In genomic region chr6:158040051-158040803, GRCh38 we compare ENCODE assay signal across 8 cellular contexts. TPM values are rescaled to one million over a fixed set of nuclear protein-coding genes. Genes with fewer than 3 reads are reported as not detected.
A peak's percentile ranks its signal among the peaks of the same experiment; 100 is the strongest.
DNase-seq lines count a peak whose midpoint lies in the region; ATAC-seq and TF ChIP-seq lines count a peak whose summit lies in the region.

No MANE protein-coding gene starts in this region.

- no peak overlapping the region for H3K4me2 ChIP-seq in DND-41 (ENCODE audit: insufficient read depth, low read length)

- H3K4me3 ChIP-seq in DND-41 (ENCODE audit: low read depth in 1 of 2, low read length in 2 of 2) (no peak overlapping the region), muscle layer of duodenum (ENCODE audit: low read depth in 1 of 2, low read length in 2 of 2) (no peak overlapping the region)

- H3K4me1 ChIP-seq in DND-41 (ENCODE audit: insufficient read depth, low read length) (no peaks in the 10 kb centered on the region), muscle layer of duodenum (ENCODE audit: control insufficient read depth in 1 of 2, insufficient read depth in 2 of 2, low read length in 2 of 2) (peaks cover 21 to 25% of the 10 kb centered on the region in 2 donors)

- H3K9me3 ChIP-seq in DND-41 (ENCODE audit: insufficient read depth, low read length, severe bottlenecking) (no peaks in the 10 kb centered on the region), muscle layer of duodenum (ENCODE audit: control insufficient read depth in 1 of 2, low read length in 2 of 2) (no peaks in the 10 kb centered on the region)

- ATAC-seq in DND-41 (ENCODE audit: insufficient read depth, low read depth) (peak; percentile 64; the same call in 1 of the 3 replicates), HG02884 (IDR thresholded peaks at IDR 0.05; ENCODE audit: unreplicated experiment) (peak; percentile 81), GM21786 (IDR thresholded peaks at IDR 0.05; ENCODE audit: unreplicated experiment) (no peak)

- H3K27ac ChIP-seq in DND-41 (ENCODE audit: low read length) (no peak overlapping the region), muscle layer of duodenum (ENCODE audit: low read length) (peak overlapping the region; percentile 74)

- H3K27me3 ChIP-seq in DND-41 (ENCODE audit: insufficient read depth, low read length, poor library complexity) (no peaks in the 10 kb centered on the region), muscle layer of duodenum (ENCODE audit: low read depth, low read length) (no peaks in the 10 kb centered on the region)

- peaks cover 10% of the 10 kb centered on the region for H4K20me1 ChIP-seq in DND-41 (ENCODE audit: insufficient read depth, low read length)

- H3K79me2 ChIP-seq in DND-41 (ENCODE audit: insufficient read depth, low read length), result no peaks in the 10 kb centered on the region

- no peak overlapping the region for H3K9ac ChIP-seq in DND-41 (ENCODE audit: low read depth, low read length)

- peaks cover 32% of the 10 kb centered on the region for H3K36me3 ChIP-seq in DND-41 (ENCODE audit: insufficient read depth, low read length)
- H3K36me3 ChIP-seq in muscle layer of duodenum (ENCODE audit: control insufficient read depth in 1 of 2, insufficient read depth in 2 of 2, low read length in 2 of 2), result no peaks in the 10 kb centered on the region

- DNase-seq in DND-41 (peak; percentile 35), SW 1271 (lab: John Stamatoyannopoulos, UW) (peak; percentile 91 to 97), dermis blood vessel endothelial cell (peak; percentile 98), SHP77 (lab: John Stamatoyannopoulos, UW) (no peak), NCI-H1417 treated with DMSO at 0.1 percent for 48 hours (lab: John Stamatoyannopoulos, UW) (no peak)

- no peak for TF ChIP-seq CTCF in DND-41 (IDR thresholded peaks at IDR 0.05; ENCODE audit: borderline replicate concordance, extremely low read depth, low read length, poor library complexity, severe bottlenecking)

- no peak overlapping the region for H2AFZ ChIP-seq in DND-41 (ENCODE audit: low read depth, low read length)

RNA-seq across cellular contexts. Expression of gene SYNJ2, which starts 58.6 kb away (rescaled TPM):
- 29.6 and 34.7 TPM in 2 replicates for total RNA-seq in dermis blood vessel endothelial cell

Comparison
In these comparisons a context has a peak if more than half of its experiments do, and no peak if none do; other contexts are left out.
1. DNase-seq: peak in DND-41 (single experiment), SW 1271 (2 of 2) and dermis blood vessel endothelial cell (single experiment); none in SHP77 (0 of 2) and NCI-H1417 treated with DMSO at 0.1 percent for 48 hours (single experiment).